ENCODE assay signal across 8 cellular contexts in genomic region chr9:127418037-127418471, GRCh38. TPM values are rescaled to one million over a fixed set of nuclear protein-coding genes. Genes with fewer than 3 reads are reported as not detected.
DNase-seq lines count a peak whose midpoint lies in the region; ATAC-seq and TF ChIP-seq lines count a peak whose summit lies in the region.

No MANE protein-coding gene starts in this region.

- H3K9me3 ChIP-seq in DOHH2 (ENCODE audit: control insufficient read depth, insufficient read depth, low read length) (no peaks in the 10 kb centered on the region), Karpas-422 (ENCODE audit: low read length) (no peaks in the 10 kb centered on the region), hepatocyte (ENCODE audit: low read depth) (no peaks in the 10 kb centered on the region)

- H3K27me3 Mint-ChIP-seq in stimulated activated naive CD8-positive, alpha-beta T cell treated with anti-CD3 and anti-CD28 coated beads, Interleukin-15, amount 100 ng/mL, for 72 hours = peaks cover 31% of the 10 kb centered on the region

- no peak overlapping the region for H3K27ac Mint-ChIP-seq in stimulated activated naive CD8-positive, alpha-beta T cell treated with anti-CD3 and anti-CD28 coated beads, Interleukin-15, amount 100 ng/mL, for 72 hours

- H3K4me3 Mint-ChIP-seq in stimulated activated naive CD8-positive, alpha-beta T cell treated with anti-CD3 and anti-CD28 coated beads, Interleukin-15, amount 100 ng/mL, for 72 hours = no peak overlapping the region

- H3K4me3 ChIP-seq in DOHH2 (ENCODE audit: low read length) = no peak overlapping the region
- H3K4me3 ChIP-seq in Karpas-422 (ENCODE audit: low read length) = no peak overlapping the region
- H3K4me3 ChIP-seq in hepatocyte = no peak overlapping the region
- H3K4me3 ChIP-seq in dorsolateral prefrontal cortex = no peak overlapping the region

- no peaks in the 10 kb centered on the region for H4K20me1 ChIP-seq in DOHH2 (ENCODE audit: control insufficient read depth, insufficient read depth, low read depth, low read length)
- H4K20me1 ChIP-seq in Karpas-422 (ENCODE audit: insufficient read depth, low read depth, low read length) = no peaks in the 10 kb centered on the region
- no peaks in the 10 kb centered on the region for H4K20me1 ChIP-seq in hepatocyte (ENCODE audit: insufficient read depth, poor library complexity, severe bottlenecking)

- no peaks in the 10 kb centered on the region for H3K9me2 ChIP-seq in DOHH2 (replicated peaks; ENCODE audit: control insufficient read depth, low read length)
- H3K9me2 ChIP-seq in Karpas-422 (replicated peaks; ENCODE audit: insufficient read depth, low read length) = no peaks in the 10 kb centered on the region
- H3K9me2 ChIP-seq in hepatocyte (replicated peaks; ENCODE audit: insufficient read depth) = no peaks in the 10 kb centered on the region

- no peak overlapping the region for H3K4me2 ChIP-seq in DOHH2 (ENCODE audit: low read length)
- H3K4me2 ChIP-seq in Karpas-422 (ENCODE audit: low read depth, low read length, poor library complexity, severe bottlenecking) = no peak overlapping the region
- H3K4me2 ChIP-seq in hepatocyte = no peak overlapping the region

- H3K4me1 ChIP-seq in DOHH2 (ENCODE audit: control insufficient read depth, low read length) (peaks cover 9% of the 10 kb centered on the region), Karpas-422 (ENCODE audit: low read length) (peaks cover 7% of the 10 kb centered on the region), hepatocyte (ENCODE audit: insufficient read depth) (peaks cover 17% of the 10 kb centered on the region)

- peak; percentile 45 for TF ChIP-seq CTCF in DOHH2 (IDR thresholded peaks at IDR 0.05; ENCODE audit: low read depth, low read length, poor library complexity, severe bottlenecking)
- peak; percentile 19 for TF ChIP-seq CTCF in hepatocyte (IDR thresholded peaks at IDR 0.05; ENCODE audit: poor library complexity)
- peak in 19 of 56 donors; percentile 10 to 48 (median 21) for TF ChIP-seq CTCF in dorsolateral prefrontal cortex (IDR thresholded peaks at IDR 0.05 in 54 of 56, conservative IDR thresholded peaks at IDR 0.05 in 2 of 56; ENCODE audit: low read depth in 1 of 56, partially characterized antibody in 56 of 56)

- 58% methylated on average over 12 of the region's 12 CpGs for WGBS in hepatocyte (ENCODE audit: low lambda C conversion rate, missing lambda C conversion rate)

- peak; percentile 88 for ATAC-seq in stimulated activated naive CD8-positive, alpha-beta T cell treated with anti-CD3 and anti-CD28 coated beads, Interleukin-15, amount 100 ng/mL, for 72 hours
- ATAC-seq in HG02840 (IDR thresholded peaks at IDR 0.05; ENCODE audit: low FRiP score, unreplicated experiment) = no peak

- no peak overlapping the region for H3K9ac ChIP-seq in Karpas-422 (ENCODE audit: low read length)

- H3K36me3 ChIP-seq in DOHH2 (ENCODE audit: control insufficient read depth, low read length) (no peaks in the 10 kb centered on the region), Karpas-422 (ENCODE audit: insufficient read depth, low read length) (no peaks in the 10 kb centered on the region), hepatocyte (replicated peaks; ENCODE audit: insufficient read depth, low read depth) (no peaks in the 10 kb centered on the region)

- no peak overlapping the region for H3K27ac ChIP-seq in DOHH2 (ENCODE audit: low read depth, low read length)
- H3K27ac ChIP-seq in Karpas-422 (ENCODE audit: low read length) = no peak overlapping the region
- no peak overlapping the region for H3K27ac ChIP-seq in hepatocyte
- H3K27ac ChIP-seq in dorsolateral prefrontal cortex = peak overlapping the region in 11 of 59 donors; percentile 9 to 66 (median 39)

- H3K27me3 ChIP-seq in DOHH2 (ENCODE audit: control insufficient read depth, low read length) (no peaks in the 10 kb centered on the region), Karpas-422 (ENCODE audit: low read length) (no peaks in the 10 kb centered on the region), hepatocyte (no peaks in the 10 kb centered on the region), dorsolateral prefrontal cortex (no peaks in the 10 kb centered on the region)

- DNase-seq in Karpas-422 (peak; percentile 50), activated T-cell treated with anti-CD3 and anti-CD28 coated beads for 24 hours (ENCODE audit: low read depth) (peak; percentile 32), hepatocyte (ENCODE audit: low spot score) (no peak), dorsolateral prefrontal cortex (no peak), GF-D8 (lab: John Stamatoyannopoulos, UW) (no peak)
- peak in 1 of 2 donors; percentile 55 for DNase-seq in stimulated activated naive CD8-positive, alpha-beta T cell treated with anti-CD3 and anti-CD28 coated beads, Interleukin-15, amount 100 ng/mL, for 72 hours

- H3K79me2 ChIP-seq in DOHH2 (ENCODE audit: control insufficient read depth, low read length) (peaks cover 11% of the 10 kb centered on the region), Karpas-422 (ENCODE audit: low read length) (peaks cover 11% of the 10 kb centered on the region), hepatocyte (peaks cover 21% of the 10 kb centered on the region)

- no peaks in the 10 kb centered on the region for H3F3A ChIP-seq in DOHH2 (ENCODE audit: control insufficient read depth, insufficient read depth)

- peaks cover 13% of the 10 kb centered on the region for H3K4me1 Mint-ChIP-seq in stimulated activated naive CD8-positive, alpha-beta T cell treated with anti-CD3 and anti-CD28 coated beads, Interleukin-15, amount 100 ng/mL, for 72 hours

- H3K9me3 Mint-ChIP-seq in stimulated activated naive CD8-positive, alpha-beta T cell treated with anti-CD3 and anti-CD28 coated beads, Interleukin-15, amount 100 ng/mL, for 72 hours = no peaks in the 10 kb centered on the region

- H2AFZ ChIP-seq in Karpas-422 (ENCODE audit: low read length) (no peak overlapping the region), hepatocyte (no peak overlapping the region)

- intact Hi-C loops in dorsolateral prefrontal cortex (cut with DNase I) = no loop called here

RNA-seq across cellular contexts. Expression of gene ZNF79, which starts 6.1 kb away (rescaled TPM):
- 8.1 and 10.5 TPM in 2 replicates for total RNA-seq in Karpas-422 (2014; rRNA removed; shearing (Covaris generic); ENCODE audit: low replicate concordance)
- total RNA-seq in hepatocyte (8.3 and 9.0 TPM in 2 replicates), dorsolateral prefrontal cortex (10 to 100 TPM in 92 of 120 experiments, 1 to 10 TPM in 28; 8.1 to 16.9 (median 10.9) TPM)
- 3.8 and 6.0 TPM in 2 replicates for polyA plus RNA-seq in hepatocyte

RNA-seq across cellular contexts. Expression of gene SLC2A8, which starts 21.1 kb away (rescaled TPM):
- 11.3 and 29.4 TPM in 2 replicates for total RNA-seq in Karpas-422 (2014; rRNA removed; shearing (Covaris generic); ENCODE audit: low replicate concordance)
- total RNA-seq in hepatocyte = 91.7 and 99.7 TPM in 2 replicates
- 138 and 145 TPM in 2 replicates for polyA plus RNA-seq in hepatocyte
- 10 to 100 TPM; 20.2 to 51.7 (median 29.5) TPM for total RNA-seq in dorsolateral prefrontal cortex

RNA-seq across cellular contexts. Expression of gene RPL12, which starts 33.2 kb away (rescaled TPM):
- total RNA-seq in Karpas-422 (2014; rRNA removed; shearing (Covaris generic); ENCODE audit: low replicate concordance) = 2,789 and 3,026 TPM in 2 replicates
- total RNA-seq in hepatocyte = 1,720 and 2,202 TPM in 2 replicates
- 392 and 417 TPM in 2 replicates for polyA plus RNA-seq in hepatocyte
- 100 to 1,000 TPM; 136 to 384 (median 236) TPM for total RNA-seq in dorsolateral prefrontal cortex

RNA-seq across cellular contexts. Expression of gene LRSAM1, which starts 33.3 kb away (rescaled TPM):
- 14.4 and 15.5 TPM in 2 replicates for total RNA-seq in Karpas-422 (2014; rRNA removed; shearing (Covaris generic); ENCODE audit: low replicate concordance)
- total RNA-seq in hepatocyte = 6.8 and 10.7 TPM in 2 replicates
- 19.4 and 22.1 TPM in 2 replicates for polyA plus RNA-seq in hepatocyte
- total RNA-seq in dorsolateral prefrontal cortex = 10 to 100 TPM; 29.7 to 62.3 (median 40.4) TPM

Comparison
In these comparisons a context has a peak if more than half of its experiments do, and no peak if none do; other contexts are left out.
1. DNase-seq: peak in Karpas-422 (single experiment) and activated T-cell treated with anti-CD3 and anti-CD28 coated beads for 24 hours (single experiment); none in hepatocyte (single experiment), dorsolateral prefrontal cortex (0 of 10) and GF-D8 (single experiment).